ENCODE assay signal across 1 cellular context in genomic region chr17:50687200-50688066, GRCh38.
A peak's percentile ranks its signal among the peaks of the same experiment; 100 is the strongest.
TF ChIP-seq lines count a peak whose summit lies in the region.

No MANE protein-coding gene starts in this region.

TF ChIP-seq in HepG2, 621 proteins besides CTCF, POLR2A, EP300 and RAD21 (continued from another document and continues in another):
- TF ChIP-seq ZBTB40 (IDR thresholded peaks at IDR 0.05) (no peak), ZBTB40 (CRISPR knock-in tag; IDR thresholded peaks at IDR 0.05) (peak; percentile 37; the same call in 1 of the 2 replicates), ZFP91 (CRISPR knock-in tag; IDR thresholded peaks at IDR 0.05; ENCODE audit: borderline replicate concordance) (peak; percentile 48), ZNF10 (CRISPR knock-in tag; IDR thresholded peaks at IDR 0.05; ENCODE audit: borderline replicate concordance, low read depth) (no peak), BCL6 (CRISPR knock-in tag; IDR thresholded peaks at IDR 0.05) (peak; percentile 38; the same call in 1 of the 2 replicates), THAP7 (CRISPR knock-in tag; IDR thresholded peaks at IDR 0.05) (0 out of 2 replicates have a peak, but pooled peaks have one; percentile 23), ZNF317 (CRISPR knock-in tag; IDR thresholded peaks at IDR 0.05) (peak; percentile 13; the same call in 1 of the 2 replicates), KLF16 (CRISPR knock-in tag; IDR thresholded peaks at IDR 0.05) (peak in 1 of 2 experiments; percentile 48; a peak in 1 of 4 replicates), KDM2A (CRISPR knock-in tag; IDR thresholded peaks at IDR 0.05; ENCODE audit: borderline replicate concordance, low read depth) (peak; percentile 46; the same call in 1 of the 2 replicates), ZNF558 (CRISPR knock-in tag; IDR thresholded peaks at IDR 0.05; ENCODE audit: borderline replicate concordance) (no peak), FOXM1 (CRISPR knock-in tag; IDR thresholded peaks at IDR 0.05) (no peak), ZNF770 (CRISPR knock-in tag; IDR thresholded peaks at IDR 0.05) (peak; percentile 65), SCMH1 (CRISPR knock-in tag; IDR thresholded peaks at IDR 0.05; ENCODE audit: borderline replicate concordance) (no peak), ZNF572 (CRISPR knock-in tag; IDR thresholded peaks at IDR 0.05) (no peak), ZSCAN20 (CRISPR knock-in tag; IDR thresholded peaks at IDR 0.05; ENCODE audit: borderline replicate concordance) (peak; percentile 69; the same call in 1 of the 2 replicates), CC2D1A (CRISPR knock-in tag; IDR thresholded peaks at IDR 0.05) (0 out of 2 replicates have a peak, but pooled peaks have one; percentile 77), NCOA2 (CRISPR knock-in tag; IDR thresholded peaks at IDR 0.05) (peak; percentile 40; the same call in 1 of the 2 replicates), SUZ12 (IDR thresholded peaks at IDR 0.05; ENCODE audit: low read depth, low read length) (no peak), FLYWCH1 (CRISPR knock-in tag; IDR thresholded peaks at IDR 0.05) (no peak), YEATS4 (CRISPR knock-in tag; IDR thresholded peaks at IDR 0.05; ENCODE audit: borderline replicate concordance) (peak; percentile 75; the same call in 1 of the 2 replicates), ZNF232 (CRISPR knock-in tag; IDR thresholded peaks at IDR 0.05; ENCODE audit: borderline replicate concordance) (0 out of 2 replicates have a peak, but pooled peaks have one; percentile 87), MAX (IDR thresholded peaks at IDR 0.05) (peak; percentile 83), ELF1 (CRISPR knock-in tag; IDR thresholded peaks at IDR 0.05) (0 out of 2 replicates have a peak, but pooled peaks have one; percentile 16), AGO2 (optimal IDR thresholded peaks at IDR 0.05; ENCODE audit: low read depth, low read length) (peak; percentile 76), ZNF432 (CRISPR knock-in tag; IDR thresholded peaks at IDR 0.05; ENCODE audit: borderline replicate concordance) (no peak), ERF (CRISPR knock-in tag; IDR thresholded peaks at IDR 0.05) (no peak; the same call in 1 of the 2 replicates), ZNF318 (CRISPR knock-in tag; IDR thresholded peaks at IDR 0.05) (peak; percentile 76), ELF3 (CRISPR knock-in tag; IDR thresholded peaks at IDR 0.05) (0 out of 2 replicates have a peak, but pooled peaks have one; percentile 41), ZNF503 (CRISPR knock-in tag; IDR thresholded peaks at IDR 0.05) (0 out of 2 replicates have a peak, but pooled peaks have one; percentile 17), ISX (CRISPR knock-in tag; conservative IDR thresholded peaks at IDR 0.05) (no peak), ZNF12 (CRISPR knock-in tag; IDR thresholded peaks at IDR 0.05) (peak; percentile 46), ZSCAN9 (CRISPR knock-in tag; IDR thresholded peaks at IDR 0.05; ENCODE audit: borderline replicate concordance) (peak; percentile 73; the same call in 1 of the 2 replicates), ZNF75D (CRISPR knock-in tag; IDR thresholded peaks at IDR 0.05; ENCODE audit: borderline replicate concordance) (no peak)
